Comparison of ENCODE assay signal across 8 cellular contexts in genomic region chr17:50151041-50151936, GRCh38. TPM values are rescaled to one million over a fixed set of nuclear protein-coding genes. Genes with fewer than 3 reads are reported as not detected.
A peak's percentile ranks its signal among the peaks of the same experiment; 100 is the strongest.
DNase-seq lines count a peak whose midpoint lies in the region; ATAC-seq and TF ChIP-seq lines count a peak whose summit lies in the region.

No MANE protein-coding gene starts in this region.

- peaks cover 53% of the 10 kb centered on the region for H3K4me1 Mint-ChIP-seq in CD14-positive monocyte

- H3K4me1 ChIP-seq in HUES48 (ENCODE audit: control insufficient read depth, insufficient read depth, low read length) (peaks cover 32% of the 10 kb centered on the region; the same call in 1 of the 2 replicates), OCI-LY3 (ENCODE audit: low read length) (peaks cover 44% of the 10 kb centered on the region), mucosa of rectum (ENCODE audit: control insufficient read depth in 2 of 2, insufficient read depth in 2 of 2, low read length in 2 of 2) (peaks cover 45 to 48% of the 10 kb centered on the region in 2 donors)

- intact Hi-C loops in CD14-positive monocyte (cut with micrococcal nuclease) = no loop called here

- H3K4me2 ChIP-seq in OCI-LY3 (ENCODE audit: low read length) = peak overlapping the region; percentile 99

- no peak overlapping the region for H2AFZ ChIP-seq in OCI-LY3 (ENCODE audit: low read depth, low read length)

- peak overlapping the region; percentile 92 to 96 for H3K4me3 Mint-ChIP-seq in CD14-positive monocyte

- H3K79me2 ChIP-seq in OCI-LY3 (ENCODE audit: low read length) = peaks cover 62% of the 10 kb centered on the region

- peak; percentile 58 for TF ChIP-seq CTCF in CD14-positive monocyte (IDR thresholded peaks at IDR 0.05)
- peak; percentile 21; the same call in 1 of the 2 replicates for TF ChIP-seq CTCF in OCI-LY3 (IDR thresholded peaks at IDR 0.05; ENCODE audit: low read depth, low read length)

- no peaks in the 10 kb centered on the region for H3K9me3 ChIP-seq in HUES48 (ENCODE audit: control insufficient read depth, insufficient read depth, low read length)
- no peaks in the 10 kb centered on the region for H3K9me3 ChIP-seq in OCI-LY3 (ENCODE audit: insufficient read depth, low read length)
- H3K9me3 ChIP-seq in mucosa of rectum (ENCODE audit: control insufficient read depth in 2 of 2, low read length in 2 of 2) = no peaks in the 10 kb centered on the region

- H3K9ac ChIP-seq in HUES48 (ENCODE audit: low read depth, low read length) (no peak overlapping the region), OCI-LY3 (ENCODE audit: low read length) (peak overlapping the region; percentile 100), mucosa of rectum (ENCODE audit: low read depth in 1 of 2, low read length in 2 of 2) (peak overlapping the region; percentile 74 to 78)

- peaks cover 18% of the 10 kb centered on the region for H3K27me3 ChIP-seq in HUES48 (ENCODE audit: control insufficient read depth, insufficient read depth, low read length)
- H3K27me3 ChIP-seq in OCI-LY3 (ENCODE audit: low read depth, low read length) = no peaks in the 10 kb centered on the region
- no peaks in the 10 kb centered on the region for H3K27me3 ChIP-seq in mucosa of rectum (ENCODE audit: control insufficient read depth in 2 of 2, insufficient read depth in 2 of 2, low read length in 2 of 2)

- peaks cover 1 to 2% (median 2%) of the 10 kb centered on the region in 3 donors for H3K27me3 Mint-ChIP-seq in CD14-positive monocyte (ENCODE audit: low read depth in 3 of 3)

- H4K20me1 ChIP-seq in OCI-LY3 (ENCODE audit: insufficient read depth, low read length) = peaks cover 9% of the 10 kb centered on the region

- H3K27ac Mint-ChIP-seq in CD14-positive monocyte = peak overlapping the region; percentile 88 to 97 (median 95)

- TF ChIP-seq POLR2A in erythroblast (IDR thresholded peaks at IDR 0.05; ENCODE audit: low read length) = no peak

- DNase-seq in CD14-positive monocyte (ENCODE audit: low spot score) = peak; percentile 83
- peak; percentile 84 for DNase-seq in activated T-cell treated with anti-CD3 and anti-CD28 coated beads, Interleukin-2, amount 50 U/mL, for 1 hour
- peak; percentile 83 to 89 for DNase-seq in erythroblast (lab: John Stamatoyannopoulos, UW)
- peak; percentile 82 for DNase-seq in stimulated activated CD8-positive, alpha-beta memory T cell treated with anti-CD3 and anti-CD28 coated beads, Interleukin-4, amount 100 ng/mL, for 24 hours (ENCODE audit: low read depth)

- H3K9me3 Mint-ChIP-seq in CD14-positive monocyte = peaks cover 0 to 4% (median 0%) of the 10 kb centered on the region in 7 donors

- peaks cover 10 to 12% of the 10 kb centered on the region in 2 donors for H3K36me3 Mint-ChIP-seq in CD14-positive monocyte

- peak; percentile 46 for ATAC-seq in GM19351 (IDR thresholded peaks at IDR 0.05; ENCODE audit: unreplicated experiment)

- H3K36me3 ChIP-seq in HUES48 (ENCODE audit: control insufficient read depth, insufficient read depth, low read length) (no peaks in the 10 kb centered on the region), OCI-LY3 (replicated peaks; ENCODE audit: low read depth, low read length) (peaks cover 35% of the 10 kb centered on the region), mucosa of rectum (ENCODE audit: control insufficient read depth in 2 of 2, insufficient read depth in 2 of 2, low read length in 2 of 2) (peaks cover 0 to 6% of the 10 kb centered on the region in 2 donors)

- peak overlapping the region; percentile 39 for H3K27ac ChIP-seq in HUES48 (ENCODE audit: low read depth, low read length)
- peak overlapping the region; percentile 98 for H3K27ac ChIP-seq in OCI-LY3 (ENCODE audit: low read length)
- peak overlapping the region; percentile 88 to 92 for H3K27ac ChIP-seq in mucosa of rectum (ENCODE audit: low read depth in 2 of 2, low read length in 2 of 2)

- H3K4me3 ChIP-seq in HUES48 (ENCODE audit: low read depth, low read length) (peak overlapping the region; percentile 79), OCI-LY3 (ENCODE audit: low read length) (peak overlapping the region; percentile 93), mucosa of rectum (ENCODE audit: low read length in 2 of 2) (peak overlapping the region; percentile 81 to 86)

RNA-seq across cellular contexts. Expression of gene PPP1R9B, which starts 0.8 kb away (rescaled TPM):
- 1 to 10 TPM in 1 of 2 donors, under 1 TPM in 1; 0.61 to 1.3 TPM for polyA plus RNA-seq in CD14-positive monocyte

RNA-seq across cellular contexts. Expression of gene SGCA, which starts 14.5 kb away (rescaled TPM):
- under 1 TPM; 0.53 to 0.89 TPM for polyA plus RNA-seq in CD14-positive monocyte

RNA-seq across cellular contexts. Expression of gene SAMD14, which starts 21.3 kb away (rescaled TPM):
- polyA plus RNA-seq in CD14-positive monocyte = not detected

RNA-seq across cellular contexts. Expression of gene COL1A1, which starts 50.1 kb away (rescaled TPM):
- not detected for polyA plus RNA-seq in CD14-positive monocyte

RNA-seq across cellular contexts. Expression of gene PDK2, which starts 56.1 kb away (rescaled TPM):
- 10 to 100 TPM; 15.9 to 23.4 TPM for polyA plus RNA-seq in CD14-positive monocyte

Comparison
In these comparisons a context has a peak if more than half of its experiments do, and no peak if none do; other contexts are left out.
1. Peak in every context shown above with its lines: DNase-seq, ATAC-seq, H3K4me3 ChIP-seq and H3K27ac ChIP-seq.
2. H3K27ac ChIP-seq: peak in every context shown above with its lines; median percentile 98 in OCI-LY3; 90 in mucosa of rectum; 39 in HUES48.